ENCODE assay signal across 8 cellular contexts in the genomic region with DNA sequence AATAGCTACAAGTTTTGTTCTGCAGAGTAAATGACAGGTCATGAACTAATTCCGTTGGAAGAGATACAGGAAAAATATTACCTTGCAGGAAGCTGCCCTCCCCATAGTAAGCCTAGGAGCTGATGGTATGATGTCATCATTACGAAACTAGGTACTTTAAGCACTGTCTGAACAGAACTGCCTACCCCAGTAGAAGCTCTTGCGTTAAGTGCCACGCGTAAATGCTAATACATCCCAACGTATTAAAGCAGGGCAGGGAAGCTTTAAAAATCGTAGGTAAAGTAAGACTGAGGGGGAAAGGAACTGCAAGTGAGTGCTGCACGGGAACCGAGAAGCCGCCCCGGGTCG. TPM values are rescaled to one million over a fixed set of nuclear protein-coding genes. Genes with fewer than 3 reads are reported as not detected.
A peak's percentile ranks its signal among the peaks of the same experiment; 100 is the strongest.
DNase-seq lines count a peak whose midpoint lies in the region; TF ChIP-seq lines count a peak whose summit lies in the region.

No MANE protein-coding gene starts in this region.

- peak overlapping the region; percentile 98 for H3K4me3 Mint-ChIP-seq in nephron progenitor cell

- TF ChIP-seq CTCF in nephron progenitor cell (IDR thresholded peaks at IDR 0.05) = no peak

- H3K27me3 Mint-ChIP-seq in nephron progenitor cell (ENCODE audit: low read depth, poor library complexity) = peaks cover 11% of the 10 kb centered on the region

- peaks cover 10% of the 10 kb centered on the region for H3K4me1 Mint-ChIP-seq in nephron progenitor cell

- peak; percentile 47 for DNase-seq in NCI-H1436 (lab: John Stamatoyannopoulos, UW)
- DNase-seq in NCI-H1436 treated with DMSO at 0.1 percent for 48 hours (lab: John Stamatoyannopoulos, UW) = no peak
- DNase-seq in HEK293T (ENCODE audit: extremely low spot score) = peak; percentile 37
- peak; percentile 64 for DNase-seq in M059J (ENCODE audit: low read depth)
- DNase-seq in SW480 (ENCODE audit: low spot score) = peak; percentile 62
- peak; percentile 60 for DNase-seq in fibroblast of gingiva (ENCODE audit: low read depth)
- DNase-seq in nephron progenitor cell = no peak
- no peak for DNase-seq in MV-4-11 (lab: John Stamatoyannopoulos, UW)

- CTCF ChIA-PET in HEK293T (lab: Yijun Ruan, JAX) = interaction anchor here (0.7 to 1.0 kb wide), 2 partner anchors 33 to 166 kb away, joined by 3 read pairs; no protein-coding TSS in a partner anchor

- POLR2A ChIA-PET in HEK293T (lab: Yijun Ruan, JAX) = interaction anchor here (0.5 to 2.3 kb wide), 11 partner anchors 11 to 408 kb away, joined by 3 to 16 read pairs (median 6); partner anchors contain the start of genes DZIP1 and HS6ST3

- H3K36me3 Mint-ChIP-seq in nephron progenitor cell (ENCODE audit: low read depth) = peaks cover 46% of the 10 kb centered on the region

- H3K27ac Mint-ChIP-seq in nephron progenitor cell = peak overlapping the region; percentile 99

- peaks cover 46% of the 10 kb centered on the region for H3K9me3 Mint-ChIP-seq in nephron progenitor cell

TF ChIP-seq in HEK293T, 16 proteins besides CTCF, POLR2A, EP300 and RAD21:
- TF ChIP-seq ELF4 (IDR thresholded peaks at IDR 0.05) = no peak
- TF ChIP-seq BHLHE40 (IDR thresholded peaks at IDR 0.05; ENCODE audit: borderline replicate concordance) = no peak
- TF ChIP-seq CTBP1 (IDR thresholded peaks at IDR 0.05; ENCODE audit: borderline replicate concordance) = no peak
- TF ChIP-seq LEF1 (IDR thresholded peaks at IDR 0.05; ENCODE audit: borderline replicate concordance) = no peak
- TF ChIP-seq TARDBP (IDR thresholded peaks at IDR 0.05) = no peak
- no peak for TF ChIP-seq SUZ12 (IDR thresholded peaks at IDR 0.05)
- TF ChIP-seq SP1 (IDR thresholded peaks at IDR 0.05) = no peak
- no peak for TF ChIP-seq PKNOX1 (IDR thresholded peaks at IDR 0.05)
- TF ChIP-seq FOXM1 (IDR thresholded peaks at IDR 0.05; ENCODE audit: borderline replicate concordance) = no peak
- no peak for TF ChIP-seq NFRKB (IDR thresholded peaks at IDR 0.05)
- TF ChIP-seq ARNT (IDR thresholded peaks at IDR 0.05) = no peak
- no peak for TF ChIP-seq HDGF (IDR thresholded peaks at IDR 0.05; ENCODE audit: borderline replicate concordance)
- no peak for TF ChIP-seq L3MBTL2 (conservative IDR thresholded peaks at IDR 0.05)
- TF ChIP-seq ZNF384 (IDR thresholded peaks at IDR 0.05) = no peak
- no peak for TF ChIP-seq FOXK2 (IDR thresholded peaks at IDR 0.05)
- no peak for TF ChIP-seq FOXA1 (IDR thresholded peaks at IDR 0.05)

RNA-seq across cellular contexts. Expression of gene UGGT2, which starts 0.6 kb away (rescaled TPM):
- 24.0 and 26.1 TPM in 2 replicates for total RNA-seq in M059J (2014; rRNA removed; shearing (Covaris generic))

RNA-seq across cellular contexts. Expression of gene HS6ST3, which starts 37.3 kb away (rescaled TPM):
- 1.5 and 2.8 TPM in 2 replicates for total RNA-seq in M059J (2014; rRNA removed; shearing (Covaris generic))

Comparison
In these comparisons a context has a peak if more than half of its experiments do, and no peak if none do; other contexts are left out.
1. DNase-seq: peak in NCI-H1436 (single experiment), HEK293T (single experiment), M059J (single experiment), SW480 (single experiment) and fibroblast of gingiva (single experiment); none in NCI-H1436 treated with DMSO at 0.1 percent for 48 hours (single experiment), nephron progenitor cell (single experiment) and MV-4-11 (single experiment).